ENCODE assay signal across 28 cellular contexts in genomic region chr21:39392981-39393380, GRCh38. TPM values are rescaled to one million over a fixed set of nuclear protein-coding genes. Genes with fewer than 3 reads are reported as not detected.
"Had no signal": no experiment of that assay in that cellular context is flagged by ENCODE, and none has a peak within 500 bp of the region (broad histone marks: within the 10 kb centered on the region; RNA-seq: fewer than 3 reads in every experiment).

No MANE protein-coding gene starts in this region.

- DNase-seq: central memory CD4-positive, alpha-beta T cell; dorsolateral prefrontal cortex; effector CD4-positive, alpha-beta T cell; foreskin keratinocyte; glutamatergic neuron; heart right ventricle; hippocampal formation; left ventricle myocardium superior; lower lobe of right lung; mucosa of descending colon; naive B cell; pancreas; stimulated activated CD4-positive, alpha-beta T cell treated with anti-CD3 and anti-CD28 coated beads, Interleukin-12 subunit alpha, Interleukin-12 subunit beta, amount 100 ng/mL, for 4 hours; stimulated activated CD4-positive, alpha-beta T cell treated with anti-CD3 and anti-CD28 coated beads, Interleukin-1b, Interleukin-23, amount 100 ng/mL, for 48 hours; stimulated activated CD4-positive, alpha-beta T cell treated with anti-CD3 and anti-CD28 coated beads, Interleukin-4, amount 100 ng/mL, for 1 hour; stimulated activated CD8-positive, alpha-beta memory T cell treated with anti-CD3 and anti-CD28 coated beads, Interleukin-4, amount 100 ng/mL, for 48 hours; stimulated activated naive CD4-positive, alpha-beta T cell treated with Interleukin-2 at 50 U/mL for 16 hours; stomach; thyroid gland; trophoblast cell had no signal

- H3K4me1 ChIP-seq: foreskin keratinocyte, pancreas had no signal

- H3K4me3 ChIP-seq: dorsolateral prefrontal cortex, esophagus muscularis mucosa, gastroesophageal sphincter, heart right ventricle, lower lobe of right lung, mucosa of descending colon, pancreas, smooth muscle cell, stomach, thyroid gland had no signal

- H3K27ac ChIP-seq: dorsolateral prefrontal cortex, esophagus muscularis mucosa, foreskin keratinocyte, gastroesophageal sphincter, heart right ventricle, lower lobe of right lung, neutrophil, pancreas, stomach, thyroid gland had no signal

- ATAC-seq: foreskin keratinocyte; gastroesophageal sphincter; heart right ventricle; left ventricle myocardium superior; lower lobe of right lung; mucosa of descending colon; natural killer cell treated with Interleukin-12 subunit alpha and Interleukin-12 subunit beta and Interleukin-15 and Interleukin-18, amount 100 ng/mL, for 72 hours; pancreas; sciatic nerve had no signal

- H3K9me3 ChIP-seq: esophagus muscularis mucosa, gastroesophageal sphincter, heart right ventricle, lower lobe of right lung, mucosa of descending colon, neutrophil, pancreas, stomach, thyroid gland had no signal

- H3K27me3 ChIP-seq: dorsolateral prefrontal cortex, esophagus muscularis mucosa, foreskin keratinocyte, gastroesophageal sphincter, heart right ventricle, neutrophil, pancreas, stomach, thyroid gland had no signal

- H3K9me3 Mint-ChIP-seq: naive B cell; natural killer cell treated with Interleukin-12 subunit alpha and Interleukin-12 subunit beta and Interleukin-15 and Interleukin-18, amount 100 ng/mL, for 72 hours had no signal

- H3K27ac Mint-ChIP-seq: natural killer cell treated with Interleukin-12 subunit alpha and Interleukin-12 subunit beta and Interleukin-15 and Interleukin-18, amount 100 ng/mL, for 72 hours; progenitor cell of endocrine pancreas had no signal

- H3K4me3 Mint-ChIP-seq: naive B cell; natural killer cell treated with Interleukin-12 subunit alpha and Interleukin-12 subunit beta and Interleukin-15 and Interleukin-18, amount 100 ng/mL, for 72 hours had no signal

- H3K27me3 Mint-ChIP-seq: naive B cell; natural killer cell treated with Interleukin-12 subunit alpha and Interleukin-12 subunit beta and Interleukin-15 and Interleukin-18, amount 100 ng/mL, for 72 hours; progenitor cell of endocrine pancreas had no signal

RNA-seq across cellular contexts. Expression of gene LCA5L, which starts 52.6 kb away (rescaled TPM):
- total RNA-seq: natural killer cell treated with Interleukin-12 subunit alpha and Interleukin-12 subunit beta and Interleukin-15 and Interleukin-18, amount 100 ng/mL, for 72 hours had no signal

RNA-seq across cellular contexts. Expression of gene SH3BGR, which starts 58.8 kb away (rescaled TPM):
- polyA plus RNA-seq: endothelial cell of umbilical vein had no signal
